In the genomic region with DNA sequence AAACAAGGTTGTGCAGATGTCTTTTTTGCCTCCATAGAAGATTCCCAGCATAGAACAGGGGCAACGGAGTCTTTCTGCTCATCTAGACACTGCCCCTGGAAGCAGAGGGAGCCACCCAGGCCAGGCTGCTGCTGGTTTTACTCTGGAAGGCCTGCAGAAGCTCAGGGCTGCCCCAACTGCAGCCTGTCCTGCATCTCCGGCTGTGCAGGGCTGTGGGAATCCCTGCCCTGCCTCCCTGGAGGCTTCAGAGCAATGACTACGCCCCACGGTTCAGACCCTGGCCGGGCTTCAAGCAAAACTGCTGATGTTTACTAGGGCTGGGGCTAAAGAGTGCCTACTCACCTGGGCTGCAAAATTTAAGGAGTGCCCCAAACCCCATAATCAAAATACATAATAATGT, we compare ENCODE assay signal across 28 cellular contexts. TPM values are rescaled to one million over a fixed set of nuclear protein-coding genes. Genes with fewer than 3 reads are reported as not detected.
"Had no signal": no experiment of that assay in that cellular context is flagged by ENCODE, and none has a peak within 500 bp of the region (broad histone marks: within the 10 kb centered on the region; RNA-seq: fewer than 3 reads in every experiment).

No MANE protein-coding gene starts in this region.

- H3K4me3 Mint-ChIP-seq: immature natural killer cell; naive thymus-derived CD8-positive, alpha-beta T cell; nephron; neural crest cell; stimulated activated naive CD8-positive, alpha-beta T cell treated with anti-CD3 and anti-CD28 coated beads, Interleukin-15, amount 100 ng/mL, for 72 hours had no signal

- H3K4me3 ChIP-seq: heart left ventricle, lower lobe of right lung, pancreas, psoas muscle, right lobe of liver, smooth muscle cell, transverse colon, upper lobe of left lung, vagina had no signal

- H3K36me3 Mint-ChIP-seq: immature natural killer cell; naive thymus-derived CD8-positive, alpha-beta T cell had no signal

- H3K9me3 ChIP-seq: lower lobe of right lung, pancreas, psoas muscle, right lobe of liver, transverse colon, vagina had no signal

- H3K36me3 ChIP-seq: heart left ventricle, lower lobe of right lung, pancreas, right lobe of liver, transverse colon, upper lobe of left lung, vagina had no signal

- H3K4me1 ChIP-seq: lower lobe of right lung, pancreas, psoas muscle, right lobe of liver, transverse colon, upper lobe of left lung, vagina had no signal

- H3K27ac ChIP-seq: heart left ventricle, lower lobe of right lung, pancreas, psoas muscle, right lobe of liver, transverse colon, upper lobe of left lung, vagina had no signal

- H3K27me3 ChIP-seq: pancreas, right lobe of liver, upper lobe of left lung, vagina had no signal

- H3K4me1 Mint-ChIP-seq: immature natural killer cell; naive thymus-derived CD8-positive, alpha-beta T cell; nephron; neural crest cell had no signal

- ATAC-seq: lower lobe of right lung; naive thymus-derived CD8-positive, alpha-beta T cell; pancreas; psoas muscle; stimulated activated naive CD8-positive, alpha-beta T cell treated with anti-CD3 and anti-CD28 coated beads, Interleukin-15, amount 100 ng/mL, for 72 hours had no signal

- DNase-seq: heart left ventricle; hypothalamus; immature natural killer cell; kidney; lower lobe of right lung; mammary epithelial cell; mesenchymal stem cell; nucleus accumbens; pancreas; psoas muscle; right lobe of liver; stimulated activated CD4-positive, alpha-beta T cell treated with anti-CD3 and anti-CD28 coated beads, Interleukin-12 subunit alpha, Interleukin-12 subunit beta, amount 100 ng/mL, for 4 hours; stimulated activated CD4-positive, alpha-beta T cell treated with anti-CD3 and anti-CD28 coated beads, Interleukin-15, amount 100 ng/mL, for 24 hours; stimulated activated CD4-positive, alpha-beta T cell treated with anti-CD3 and anti-CD28 coated beads, Interleukin-2, amount 100 ng/mL, for 24 hours; stimulated activated CD4-positive, alpha-beta T cell treated with anti-CD3 and anti-CD28 coated beads, Interleukin-4, amount 100 ng/mL, for 1 hour; stimulated activated naive CD4-positive, alpha-beta T cell; stimulated activated naive CD8-positive, alpha-beta T cell treated with anti-CD3 and anti-CD28 coated beads, Interleukin-15, amount 100 ng/mL, for 72 hours; substantia nigra; transverse colon; upper lobe of left lung had no signal

- H3K27ac Mint-ChIP-seq: immature natural killer cell; naive thymus-derived CD8-positive, alpha-beta T cell; nephron; stimulated activated naive CD8-positive, alpha-beta T cell treated with anti-CD3 and anti-CD28 coated beads, Interleukin-15, amount 100 ng/mL, for 72 hours had no signal

RNA-seq across cellular contexts. Expression of a gene that starts 43.9 kb away (rescaled TPM):
- total RNA-seq: heart left ventricle; kidney; lower lobe of right lung; mammary epithelial cell; naive thymus-derived CD8-positive, alpha-beta T cell; neural crest cell; osteoblast; psoas muscle; skeletal muscle tissue; smooth muscle cell; transverse colon; urinary bladder; vagina had no signal

RNA-seq across cellular contexts. Expression of a gene that starts 44.5 kb away (rescaled TPM):
- total RNA-seq: kidney; mammary epithelial cell; naive thymus-derived CD8-positive, alpha-beta T cell; osteoblast; smooth muscle cell had no signal
